1 cellular context compared by ENCODE assay signal in genomic region chr2:195657634-195658540, GRCh38.
TF ChIP-seq lines count a peak whose summit lies in the region.

No MANE protein-coding gene starts in this region.

TF ChIP-seq in K562, 482 proteins besides CTCF, POLR2A, EP300 and RAD21 (continued from another document and continues in another):
- TF ChIP-seq ZBTB43 (CRISPR knock-in tag; IDR thresholded peaks at IDR 0.05), result no peak
- no peak for TF ChIP-seq HDAC3 (IDR thresholded peaks at IDR 0.05; ENCODE audit: borderline replicate concordance, partially characterized antibody)
- TF ChIP-seq ZNF263 (CRISPR knock-in tag; IDR thresholded peaks at IDR 0.05; ENCODE audit: borderline replicate concordance), result no peak
- no peak for TF ChIP-seq KLF13 (tag; IDR thresholded peaks at IDR 0.05; ENCODE audit: borderline replicate concordance, low read depth)
- TF ChIP-seq STAT6 (CRISPR knock-in tag; IDR thresholded peaks at IDR 0.05), result no peak
- TF ChIP-seq NFE2 (IDR thresholded peaks at IDR 0.05; ENCODE audit: low read depth), result no peak
- no peak for TF ChIP-seq NFIX (CRISPR knock-in tag; IDR thresholded peaks at IDR 0.05; ENCODE audit: low read depth)
- no peak for TF ChIP-seq CC2D1A (IDR thresholded peaks at IDR 0.05)
- TF ChIP-seq ARNT (IDR thresholded peaks at IDR 0.05), result no peak
- TF ChIP-seq ZNF717 (CRISPR knock-in tag; IDR thresholded peaks at IDR 0.05), result no peak
- no peak for TF ChIP-seq ELK3 (CRISPR knock-in tag; IDR thresholded peaks at IDR 0.05)
- no peak for TF ChIP-seq CGGBP1 (CRISPR knock-in tag; IDR thresholded peaks at IDR 0.05)
- TF ChIP-seq ZNF511 (CRISPR knock-in tag; IDR thresholded peaks at IDR 0.05), result peak; percentile 41; the same call in 1 of the 2 replicates
- no peak for TF ChIP-seq SMARCA5 (IDR thresholded peaks at IDR 0.05)
- no peak for TF ChIP-seq ZNF780A (CRISPR knock-in tag; IDR thresholded peaks at IDR 0.05)
- TF ChIP-seq ZNF766 (CRISPR knock-in tag; conservative IDR thresholded peaks at IDR 0.05), result no peak; the same call in 1 of the 2 replicates
- TF ChIP-seq RHOXF2B (CRISPR knock-in tag; conservative IDR thresholded peaks at IDR 0.05), result no peak
- no peak for TF ChIP-seq MEF2A (IDR thresholded peaks at IDR 0.05; ENCODE audit: control insufficient read depth, low read depth, low read length)
- no peak for TF ChIP-seq MEIS2 (IDR thresholded peaks at IDR 0.05; ENCODE audit: partially characterized antibody)
- no peak for TF ChIP-seq HNRNPL (IDR thresholded peaks at IDR 0.05; ENCODE audit: low read depth, low read length)
- TF ChIP-seq FOXP4 (CRISPR knock-in tag; IDR thresholded peaks at IDR 0.05; ENCODE audit: borderline replicate concordance), result no peak
- no peak for TF ChIP-seq HDGF (IDR thresholded peaks at IDR 0.05)
- no peak for TF ChIP-seq SRSF7 (optimal IDR thresholded peaks at IDR 0.05; ENCODE audit: low read depth, low read length)
- TF ChIP-seq ZNF586 (CRISPR knock-in tag; conservative IDR thresholded peaks at IDR 0.05), result no peak
- no peak for TF ChIP-seq ZNF644 (tag; IDR thresholded peaks at IDR 0.05; ENCODE audit: low read depth)
- TF ChIP-seq ARID3A (IDR thresholded peaks at IDR 0.05; ENCODE audit: borderline replicate concordance, low read depth, low read length), result no peak
- TF ChIP-seq ATF6 (CRISPR knock-in tag; IDR thresholded peaks at IDR 0.05), result no peak
- TF ChIP-seq ADNP (tag; IDR thresholded peaks at IDR 0.05), result no peak
- TF ChIP-seq ZNF778 (CRISPR knock-in tag; IDR thresholded peaks at IDR 0.05), result no peak
- TF ChIP-seq ZBTB49 (CRISPR knock-in tag; IDR thresholded peaks at IDR 0.05; ENCODE audit: borderline replicate concordance), result no peak
- no peak for TF ChIP-seq ZNF398 (CRISPR knock-in tag; IDR thresholded peaks at IDR 0.05)
- 0 out of 2 replicates have a peak, but pooled peaks have one; percentile 5 for TF ChIP-seq CXXC5 (CRISPR knock-in tag; IDR thresholded peaks at IDR 0.05)
- no peak for TF ChIP-seq ZBTB5 (IDR thresholded peaks at IDR 0.05)
- peak in 1 of 2 experiments; percentile 38; a peak in 1 of 4 replicates for TF ChIP-seq MLLT1 (IDR thresholded peaks at IDR 0.05)
- TF ChIP-seq BACH1 (tag; IDR thresholded peaks at IDR 0.05), result no peak
